ENCODE assay signal across 1 cellular context in the genomic region with DNA sequence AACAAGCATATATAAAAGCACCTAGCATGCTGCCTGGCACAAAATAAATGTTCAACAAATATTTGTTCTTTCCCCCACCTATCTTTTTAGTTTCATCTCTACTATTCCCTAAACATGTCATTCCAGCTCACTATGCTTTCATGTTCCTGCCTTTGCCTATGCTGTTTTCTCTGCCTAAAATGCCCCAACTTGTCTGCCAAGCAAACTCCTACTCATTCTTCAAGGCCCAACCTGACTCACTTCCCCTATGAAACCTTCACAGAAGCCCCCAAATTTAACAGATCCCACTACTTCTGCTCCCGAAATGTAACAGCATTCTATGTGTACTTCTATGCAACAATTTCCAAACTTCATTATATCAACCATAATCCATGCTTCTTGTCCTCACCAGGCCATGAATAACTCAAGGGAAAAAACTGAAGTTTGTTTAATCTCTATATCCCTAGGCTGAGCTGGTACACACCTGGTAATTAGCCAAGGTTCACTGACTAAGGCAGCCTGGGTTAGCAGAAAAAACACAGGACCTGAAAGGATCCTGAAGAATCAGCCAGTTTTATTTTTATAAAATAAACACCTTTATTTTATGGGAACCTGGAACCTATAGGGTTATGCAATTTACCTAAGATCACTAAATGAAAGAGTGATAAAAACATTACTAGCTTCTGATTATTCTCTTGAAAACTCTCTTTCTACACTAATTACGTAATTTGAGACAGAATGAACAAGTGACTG.
TF ChIP-seq lines count a peak whose summit lies in the region.

No MANE protein-coding gene starts in this region.

TF ChIP-seq in SK-N-SH, 30 proteins besides CTCF, POLR2A, EP300 and RAD21 (continued from another document):
- TF ChIP-seq ZBTB33 (IDR thresholded peaks at IDR 0.05; ENCODE audit: borderline replicate concordance, low read depth) (no peak), IRF3 (IDR thresholded peaks at IDR 0.05; ENCODE audit: low read depth, low read length) (no peak), RFX5 (IDR thresholded peaks at IDR 0.05; ENCODE audit: low read length) (no peak), MEF2A (IDR thresholded peaks at IDR 0.05; ENCODE audit: borderline replicate concordance, low read depth) (no peak), FOSL2 (IDR thresholded peaks at IDR 0.05; ENCODE audit: borderline replicate concordance, low read depth) (no peak)
- TF ChIP-seq, protein P1, sequence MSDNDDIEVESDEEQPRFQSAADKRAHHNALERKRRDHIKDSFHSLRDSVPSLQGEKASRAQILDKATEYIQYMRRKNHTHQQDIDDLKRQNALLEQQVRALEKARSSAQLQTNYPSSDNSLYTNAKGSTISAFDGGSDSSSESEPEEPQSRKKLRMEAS (IDR thresholded peaks at IDR 0.05; ENCODE audit: low read depth) = no peak
